21 cellular contexts compared by ENCODE assay signal in genomic region chr4:33111106-33111505, GRCh38.
"Had no signal": no experiment of that assay in that cellular context is flagged by ENCODE, and none has a peak within 500 bp of the region (broad histone marks: within the 10 kb centered on the region; RNA-seq: fewer than 3 reads in every experiment).

No MANE protein-coding gene starts in this region.

- H3K36me3 ChIP-seq: ascending aorta, gastrocnemius medialis, ovary, tibial nerve had no signal

- H3K4me3 ChIP-seq: ascending aorta, gastrocnemius medialis, ovary, tibial nerve had no signal

- ATAC-seq: activated CD8-positive, alpha-beta memory T cell treated with anti-CD3 and anti-CD28 coated beads, Interleukin-2, amount 10 ng/mL, durations not matched to agents 7 days and 5 days; activated CD8-positive, alpha-beta T cell treated with anti-CD3 and anti-CD28 coated beads for 36 hours; activated naive CD4-positive, alpha-beta T cell treated with anti-CD3 and anti-CD28 coated beads, Interleukin-2, amount 50 U/mL, for 72 hours; esophagus mucosa; gastrocnemius medialis; left cardiac atrium; left ventricle myocardium superior; naive thymus-derived CD4-positive, alpha-beta T cell had no signal

- H3K27ac ChIP-seq: ascending aorta, gastrocnemius medialis, ovary, tibial nerve had no signal

- DNase-seq: activated CD4-positive, alpha-beta T cell treated with anti-CD3 and anti-CD28 coated beads, Interleukin-2, amount 10 ng/mL, durations not matched to agents 24 days and 14 days; activated CD4-positive, CD25-positive, alpha-beta regulatory T cell treated with anti-CD3 and anti-CD28 coated beads, Interleukin-2, amount 50 U/mL, for 72 hours; activated CD8-positive, alpha-beta memory T cell treated with anti-CD3 and anti-CD28 coated beads, Interleukin-2, amount 10 ng/mL, durations not matched to agents 7 days and 5 days; activated CD8-positive, alpha-beta T cell treated with anti-CD3 and anti-CD28 coated beads for 36 hours; activated T-cell treated with anti-CD3 and anti-CD28 coated beads, Interleukin-2, amount 50 U/mL, for 48 hours; cortex of kidney; gastrocnemius medialis; glutamatergic neuron; left cardiac atrium; left ventricle myocardium superior; naive thymus-derived CD4-positive, alpha-beta T cell; ovary; retina; stimulated activated CD4-positive, alpha-beta T cell treated with anti-CD3 and anti-CD28 coated beads, Interleukin-15, amount 100 ng/mL, for 24 hours; stimulated activated CD4-positive, alpha-beta T cell treated with anti-CD3 and anti-CD28 coated beads, Interleukin-2, amount 100 ng/mL, for 24 hours; stimulated activated naive CD4-positive, alpha-beta T cell treated with Interleukin-2 at 50 U/mL for 16 hours; T-helper 2 cell had no signal

- H3K4me1 ChIP-seq: ascending aorta, gastrocnemius medialis, tibial nerve had no signal

- H3K9me3 ChIP-seq: ascending aorta, gastrocnemius medialis, ovary, tibial nerve had no signal

- H3K27me3 ChIP-seq: ascending aorta, gastrocnemius medialis, ovary, tibial nerve had no signal
